ENCODE assay signal across 13 cellular contexts in the genomic region with DNA sequence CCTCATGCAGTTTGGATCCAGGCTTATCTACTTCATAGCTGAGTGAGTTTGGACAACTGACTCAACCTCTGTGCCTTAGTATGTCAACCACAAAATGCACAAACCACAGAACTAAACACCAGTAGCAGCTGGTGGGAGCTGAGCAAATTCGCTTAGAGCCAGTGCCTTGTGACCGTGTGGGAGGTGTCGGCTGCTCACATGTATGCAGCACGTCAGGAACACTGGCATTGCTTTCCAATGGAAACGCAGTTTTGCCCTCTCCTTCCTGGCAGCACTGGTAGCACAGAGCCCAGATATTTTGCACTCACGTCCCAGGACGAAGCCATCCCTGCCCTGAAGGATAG. TPM values are rescaled to one million over a fixed set of nuclear protein-coding genes. Genes with fewer than 3 reads are reported as not detected.
DNase-seq lines count a peak whose midpoint lies in the region; ATAC-seq, FAIRE-seq and TF ChIP-seq lines count a peak whose summit lies in the region.
"Had no signal": no experiment of that assay in that cellular context is flagged by ENCODE, and none has a peak within 500 bp of the region (broad histone marks: within the 10 kb centered on the region; RNA-seq: fewer than 3 reads in every experiment).

No MANE protein-coding gene starts in this region.

- peak overlapping the region; percentile 93 for H3K4ac ChIP-seq in neuronal stem cell (ENCODE audit: low read length)

- peak; percentile 72 for ATAC-seq in K562
- ATAC-seq in GM21515 (IDR thresholded peaks at IDR 0.05; ENCODE audit: unreplicated experiment), result no peak
- ATAC-seq in GM21717 (IDR thresholded peaks at IDR 0.05; ENCODE audit: unreplicated experiment), result no peak
- ATAC-seq in left colon, result no peak

- no peak overlapping the region for H2BK120ac ChIP-seq in neuronal stem cell (ENCODE audit: low read depth, low read length)

- no peaks in the 10 kb centered on the region for H3K79me2 ChIP-seq in K562 (ENCODE audit: control insufficient read depth, insufficient read depth, low read length)

- intact Hi-C loops in K562 (cut with micrococcal nuclease) (no loop called here), left colon (cut with DNase I, micrococcal nuclease) (no loop called here)

- H3K9ac ChIP-seq in K562 (ENCODE audit: insufficient read depth in 1 of 2, low read depth in 2 of 2, low read length in 2 of 2), result peak overlapping the region in 1 of 2 experiments; percentile 72; a peak in 1 of 4 replicates
- no peak overlapping the region for H3K9ac ChIP-seq in neuronal stem cell (ENCODE audit: low read depth, low read length, poor library complexity)

- H3K23ac ChIP-seq in neuronal stem cell (ENCODE audit: low read depth, low read length, poor library complexity), result no peak overlapping the region

- H3K27me3 ChIP-seq in K562 (ENCODE audit: control insufficient read depth in 2 of 2, insufficient read depth in 2 of 2, low read length in 2 of 2) (no peaks in the 10 kb centered on the region), neuronal stem cell (ENCODE audit: control insufficient read depth in 3 of 3, insufficient read depth in 3 of 3, low read depth in 1 of 3, low read length in 3 of 3) (peaks cover 0 to 10% (median 0%) of the 10 kb centered on the region in 3 experiments), BE2C (no peaks in the 10 kb centered on the region)

- DNase-seq in CMK (ENCODE audit: low read depth) (peak; percentile 60), K562 (ENCODE audit: extremely low read depth in 1 of 4, low spot score in 3 of 4) (peak in 3 of 4 experiments; percentile 34 to 64 (median 44)), neuronal stem cell (ENCODE audit: low spot score) (no peak), BE2C (no peak), left colon (no peak)
- peak; percentile 36 for DNase-seq in Jurkat, Clone E6-1 (ENCODE audit: low read depth, low spot score)
- DNase-seq: activated T-cell treated with anti-CD3 and anti-CD28 coated beads for 4 hours, kidney, NCI-H2171, small intestine, SW 1271 had no signal

- no peak for TF ChIP-seq POLR2A in K562 (conservative IDR thresholded peaks at IDR 0.05)

- POLR2A ChIA-PET in K562 (lab: Yijun Ruan, JAX), result interaction anchor here (0.6 to 1.1 kb wide), 3 partner anchors 43 to 313 kb away, joined by 3 to 4 read pairs (median 3); a partner anchor contains a TSS

- H2AFZ ChIP-seq in K562 (ENCODE audit: low read depth, low read length) (peak overlapping the region; percentile 64), neuronal stem cell (ENCODE audit: low read length) (no peak overlapping the region)

- FAIRE-seq in K562 (lab: Jason Lieb, UNC), result peak; percentile 82
- FAIRE-seq: kidney, small intestine had no signal

- H3K4me3 ChIP-seq in Jurkat, Clone E6-1 (ENCODE audit: low read length), result no peak overlapping the region
- no peak overlapping the region for H3K4me3 ChIP-seq in K562
- no peak overlapping the region for H3K4me3 ChIP-seq in neuronal stem cell (ENCODE audit: low read length in 2 of 2)
- no peak overlapping the region for H3K4me3 ChIP-seq in BE2C (ENCODE audit: low read depth, low read length)

- no peak overlapping the region for H3K14ac ChIP-seq in neuronal stem cell (ENCODE audit: low read length)

- H3K18ac ChIP-seq in neuronal stem cell (ENCODE audit: low read length), result no peak overlapping the region

- CTCF ChIA-PET in K562 (lab: Yijun Ruan, JAX; ENCODE audit: low intra/inter-chr PET ratio), result no interaction called here

- no peaks in the 10 kb centered on the region for H3K9me1 ChIP-seq in K562 (ENCODE audit: control insufficient read depth, insufficient read depth, low read length)

- TF ChIP-seq RAD21 in K562 (CRISPR knock-in tag; conservative IDR thresholded peaks at IDR 0.05 in 1 of 2, IDR thresholded peaks at IDR 0.05 in 1 of 2), result no peak

- H3K4me1 ChIP-seq in K562 (replicated peaks in 1 of 2; ENCODE audit: control insufficient read depth in 2 of 2, insufficient read depth in 2 of 2, low read length in 2 of 2) (peaks cover 22 to 53% of the 10 kb centered on the region in 2 experiments), neuronal stem cell (ENCODE audit: control insufficient read depth in 2 of 2, insufficient read depth in 1 of 2, low read depth in 1 of 2, low read length in 2 of 2) (peaks cover 0 to 2% of the 10 kb centered on the region in 2 donors), BE2C (no peaks in the 10 kb centered on the region)

- H3K9me3 ChIP-seq in K562 (replicated peaks; ENCODE audit: control insufficient read depth, insufficient read depth, low read depth, low read length) (no peaks in the 10 kb centered on the region), neuronal stem cell (replicated peaks in 1 of 2; ENCODE audit: control insufficient read depth in 2 of 2, insufficient read depth in 1 of 2, low read depth in 1 of 2, low read length in 2 of 2) (no peaks in the 10 kb centered on the region), BE2C (no peaks in the 10 kb centered on the region)

- H3K79me1 ChIP-seq in neuronal stem cell (ENCODE audit: low read depth, low read length), result no peaks in the 10 kb centered on the region

- peak overlapping the region; percentile 86 for H2BK12ac ChIP-seq in neuronal stem cell (ENCODE audit: low read length)

- no peak for TF ChIP-seq EP300 in K562 (IDR thresholded peaks at IDR 0.05; ENCODE audit: low read length)

- no peak overlapping the region for H3K27ac ChIP-seq in K562 (ENCODE audit: extremely low read depth, low read depth, low read length)
- H3K27ac ChIP-seq in neuronal stem cell (replicated peaks; ENCODE audit: low read length), result no peak overlapping the region

- no peaks in the 10 kb centered on the region for H3K36me3 ChIP-seq in K562 (ENCODE audit: control insufficient read depth, insufficient read depth, low read length)
- H3K36me3 ChIP-seq in neuronal stem cell (replicated peaks in 1 of 2; ENCODE audit: control insufficient read depth in 2 of 2, insufficient read depth in 2 of 2, low read length in 2 of 2), result no peaks in the 10 kb centered on the region
- no peaks in the 10 kb centered on the region for H3K36me3 ChIP-seq in BE2C

- TF ChIP-seq CTCF in K562 (IDR thresholded peaks at IDR 0.05 in 2 of 3, conservative IDR thresholded peaks at IDR 0.05 in 1 of 3; ENCODE audit: insufficient read depth in 2 of 3, low read depth in 1 of 3, low read length in 3 of 3) (no peak), BE2C (IDR thresholded peaks at IDR 0.05; ENCODE audit: low read depth, low read length) (no peak)

- no peaks in the 10 kb centered on the region for H4K20me1 ChIP-seq in K562 (replicated peaks; ENCODE audit: control insufficient read depth, insufficient read depth, low read length)

- H3K4me2 ChIP-seq in K562 (ENCODE audit: insufficient read depth, low read length) (no peak overlapping the region), neuronal stem cell (ENCODE audit: insufficient read depth, low read length, poor library complexity, severe bottlenecking) (no peak overlapping the region)

- WGBS in K562 (ENCODE audit: insufficient coverage, low coverage, missing lambda C conversion rate), result 22% methylated on average over 7 of the region's 7 CpGs
- no CpG with 5 or more reads among the region's 7 CpGs for WGBS in neuronal stem cell (ENCODE audit: extremely low coverage in 2 of 2, insufficient read length in 2 of 2, insufficient replicate concordance in 1 of 2), 2 donors

- H4K91ac ChIP-seq in neuronal stem cell (ENCODE audit: low read depth, low read length, poor library complexity), result no peak overlapping the region

- H2BK15ac ChIP-seq in neuronal stem cell (ENCODE audit: low read length), result no peak overlapping the region

- BruUV-seq in K562 (replicated peaks; lab: Mats Ljungman, UMichigan), result no TSS peak

- in situ Hi-C loops in K562 (cut with MboI), result no loop called here

- no peak overlapping the region for H2BK5ac ChIP-seq in neuronal stem cell (ENCODE audit: low read length)

- H4K8ac ChIP-seq in neuronal stem cell (ENCODE audit: low read depth, low read length), result no peak overlapping the region

- peak overlapping the region; percentile 74 for H2AK5ac ChIP-seq in neuronal stem cell (ENCODE audit: low read depth, low read length)

RNA-seq across cellular contexts. Expression of a gene that starts 8.3 kb away (rescaled TPM):
- polyA plus RNA-seq in Jurkat, Clone E6-1 (2012; ENCODE audit: insufficient read depth, insufficient read length), result not detected
- 0.32 TPM in 1 of 2 replicates, not detected in the other for total RNA-seq in K562 (2011; cell fraction: chromatin; rRNA removed; ENCODE audit: low replicate concordance)
- 0.13 TPM in 1 of 2 replicates, not detected in the other for total RNA-seq in K562 (2011; cell fraction: nucleolus; rRNA removed)
- total RNA-seq in K562 (2011; cell fraction: nucleoplasm; rRNA removed), result 0.31 TPM in 1 of 2 replicates, not detected in the other
- not detected in 2 replicates for total RNA-seq in K562 (2014; rRNA removed)
- not detected in 2 replicates for total RNA-seq in K562 (2014; rRNA removed; fragmentation: Illumina TruSeq; extraction: Trizol)
- not detected in 2 replicates for total RNA-seq in K562 (2015; rRNA removed; fragmentation: Illumina TruSeq; extraction: Trizol)
- total RNA-seq in K562 (2021), result not detected in 2 replicates
- polyA plus RNA-seq in K562 (2011; rRNA removed), result 0.04 TPM in 1 of 2 replicates, not detected in the other
- polyA plus RNA-seq in K562 (2011; cell fraction: cytosol; rRNA removed), result not detected in 2 replicates
- polyA plus RNA-seq in K562 (2011; cell fraction: nucleus; rRNA removed), result 0.09 and 0.21 TPM in 2 replicates
- polyA plus RNA-seq in K562 (2012), result 0.07 and 0.28 TPM in 2 replicates
- polyA plus RNA-seq in K562 (2014; fragmentation: Illumina TruSeq; extraction: Trizol), result not detected in 2 replicates
- polyA plus RNA-seq in K562 (2014; fragmentation: Nextera tagmentation; extraction: Ambion mirVana), result not detected
- polyA plus RNA-seq in K562 (2014; rRNA removed), result 0.07 TPM in 1 of 2 replicates, not detected in the other
- polyA minus RNA-seq in K562 (2011; rRNA and poly(A)+ RNA removed), result not detected in 2 replicates
- not detected in 2 replicates for polyA minus RNA-seq in K562 (2011; cell fraction: cytosol; rRNA and poly(A)+ RNA removed)
- not detected in 2 replicates for polyA minus RNA-seq in K562 (2011; cell fraction: nucleus; rRNA and poly(A)+ RNA removed)
- 1.2 TPM for polyA plus RNA-seq in neuronal stem cell (2013, experiment 1 of 2)
- polyA plus RNA-seq in neuronal stem cell (2013, experiment 2 of 2), result 1.3 TPM
- polyA plus RNA-seq in BE2C (2012; ENCODE audit: insufficient read depth, insufficient read length, low read depth), result not detected
- total RNA-seq in left colon, result under 1 TPM; 0.49 to 0.53 TPM

RNA-seq across cellular contexts. Expression of a gene that starts 14.7 kb away (rescaled TPM):
- 1.6 TPM for polyA plus RNA-seq in Jurkat, Clone E6-1 (2012; ENCODE audit: insufficient read depth, insufficient read length)
- not detected in 2 replicates for total RNA-seq in K562 (2011; cell fraction: chromatin; rRNA removed; ENCODE audit: low replicate concordance)
- total RNA-seq in K562 (2011; cell fraction: nucleolus; rRNA removed), result not detected in 2 replicates
- not detected in 2 replicates for total RNA-seq in K562 (2011; cell fraction: nucleoplasm; rRNA removed)
- total RNA-seq in K562 (2014; rRNA removed) (not detected in 2 replicates), K562 (2014; rRNA removed; fragmentation: Illumina TruSeq; extraction: Trizol) (not detected in 2 replicates), K562 (2015; rRNA removed; fragmentation: Illumina TruSeq; extraction: Trizol) (not detected in 2 replicates), K562 (2021) (not detected in 2 replicates), left colon (100 to 1,000 TPM in 1 of 2 donors, 10 to 100 TPM in 1; 74.3 to 147 TPM)
- polyA plus RNA-seq in K562 (2011; rRNA removed) (not detected in 2 replicates), K562 (2014; fragmentation: Illumina TruSeq; extraction: Trizol) (not detected in 2 replicates), K562 (2014; fragmentation: Nextera tagmentation; extraction: Ambion mirVana) (under 1 TPM; 0.03 to 0.04 TPM), K562 (2014; rRNA removed) (not detected in 2 replicates)
- polyA plus RNA-seq in K562 (2011; cell fraction: cytosol; rRNA removed), result not detected in 2 replicates
- not detected in 2 replicates for polyA plus RNA-seq in K562 (2011; cell fraction: nucleus; rRNA removed)
- polyA plus RNA-seq in K562 (2012), result 0.21 and 0.40 TPM in 2 replicates
- not detected in 2 replicates for polyA minus RNA-seq in K562 (2011; rRNA and poly(A)+ RNA removed)
- polyA minus RNA-seq in K562 (2011; cell fraction: cytosol; rRNA and poly(A)+ RNA removed), result not detected in 2 replicates
- polyA minus RNA-seq in K562 (2011; cell fraction: nucleus; rRNA and poly(A)+ RNA removed), result not detected in 2 replicates
- 0.06 TPM for polyA plus RNA-seq in neuronal stem cell (2013, experiment 1 of 2)
- polyA plus RNA-seq in neuronal stem cell (2013, experiment 2 of 2), result 0.21 TPM
- 3.1 TPM for polyA plus RNA-seq in BE2C (2012; ENCODE audit: insufficient read depth, insufficient read length, low read depth)

RNA-seq across cellular contexts. Expression of a gene that starts 35.1 kb away (rescaled TPM):
- 21.9 TPM for polyA plus RNA-seq in Jurkat, Clone E6-1 (2012; ENCODE audit: insufficient read depth, insufficient read length)
- total RNA-seq in K562 (2011; cell fraction: chromatin; rRNA removed; ENCODE audit: low replicate concordance), result 3.6 and 10.9 TPM in 2 replicates
- total RNA-seq in K562 (2011; cell fraction: nucleolus; rRNA removed), result 3.8 and 4.2 TPM in 2 replicates
- 4.3 and 8.0 TPM in 2 replicates for total RNA-seq in K562 (2011; cell fraction: nucleoplasm; rRNA removed)
- total RNA-seq in K562 (2014; rRNA removed) (19.9 and 37.7 TPM in 2 replicates), K562 (2014; rRNA removed; fragmentation: Illumina TruSeq; extraction: Trizol) (2.4 and 2.9 TPM in 2 replicates), K562 (2015; rRNA removed; fragmentation: Illumina TruSeq; extraction: Trizol) (7.5 and 8.3 TPM in 2 replicates), K562 (2021) (14.8 and 16.2 TPM in 2 replicates), left colon (1 to 10 TPM; 1.7 to 4.2 TPM)
- polyA plus RNA-seq in K562 (2011; rRNA removed) (4.1 and 8.1 TPM in 2 replicates), K562 (2014; fragmentation: Illumina TruSeq; extraction: Trizol) (12.7 and 22.5 TPM in 2 replicates), K562 (2014; fragmentation: Nextera tagmentation; extraction: Ambion mirVana) (10 to 100 TPM in 1 of 2 experiments, 1 to 10 TPM in 1; 6.3 to 11.5 TPM), K562 (2014; rRNA removed) (8.2 and 19.3 TPM in 2 replicates)
- polyA plus RNA-seq in K562 (2011; cell fraction: cytosol; rRNA removed), result 9.2 and 10.8 TPM in 2 replicates
- polyA plus RNA-seq in K562 (2011; cell fraction: nucleus; rRNA removed), result 14.9 and 15.1 TPM in 2 replicates
- polyA plus RNA-seq in K562 (2012), result 23.4 and 24.4 TPM in 2 replicates
- 1.7 and 4.4 TPM in 2 replicates for polyA minus RNA-seq in K562 (2011; rRNA and poly(A)+ RNA removed)
- 4.6 and 5.4 TPM in 2 replicates for polyA minus RNA-seq in K562 (2011; cell fraction: cytosol; rRNA and poly(A)+ RNA removed)
- polyA minus RNA-seq in K562 (2011; cell fraction: nucleus; rRNA and poly(A)+ RNA removed), result 1.9 and 2.2 TPM in 2 replicates
- 117 TPM for polyA plus RNA-seq in neuronal stem cell (2013, experiment 1 of 2)
- 126 TPM for polyA plus RNA-seq in neuronal stem cell (2013, experiment 2 of 2)
- 31.1 TPM for polyA plus RNA-seq in BE2C (2012; ENCODE audit: insufficient read depth, insufficient read length, low read depth)

RNA-seq across cellular contexts. Expression of a gene that starts 38.4 kb away (rescaled TPM):
- 1.1 TPM for polyA plus RNA-seq in Jurkat, Clone E6-1 (2012; ENCODE audit: insufficient read depth, insufficient read length)
- total RNA-seq in K562 (2011; cell fraction: chromatin; rRNA removed; ENCODE audit: low replicate concordance), result 1.8 and 3.4 TPM in 2 replicates
- 2.5 and 3.2 TPM in 2 replicates for total RNA-seq in K562 (2011; cell fraction: nucleolus; rRNA removed)
- total RNA-seq in K562 (2011; cell fraction: nucleoplasm; rRNA removed), result 2.4 and 2.7 TPM in 2 replicates
- total RNA-seq in K562 (2014; rRNA removed) (0.27 and 0.45 TPM in 2 replicates), K562 (2014; rRNA removed; fragmentation: Illumina TruSeq; extraction: Trizol) (0.22 and 0.29 TPM in 2 replicates), K562 (2015; rRNA removed; fragmentation: Illumina TruSeq; extraction: Trizol) (0.49 and 0.51 TPM in 2 replicates), K562 (2021) (1.00 and 1.3 TPM in 2 replicates), left colon (under 1 TPM; 0.64 to 0.67 TPM)
- polyA plus RNA-seq in K562 (2011; rRNA removed) (0.27 and 0.29 TPM in 2 replicates), K562 (2014; fragmentation: Illumina TruSeq; extraction: Trizol) (0.55 and 0.73 TPM in 2 replicates), K562 (2014; fragmentation: Nextera tagmentation; extraction: Ambion mirVana) (under 1 TPM in 1 of 2 experiments, not detected in 1; 0.08 TPM), K562 (2014; rRNA removed) (0.84 and 0.91 TPM in 2 replicates)
- polyA plus RNA-seq in K562 (2011; cell fraction: cytosol; rRNA removed), result 0.37 and 0.70 TPM in 2 replicates
- polyA plus RNA-seq in K562 (2011; cell fraction: nucleus; rRNA removed), result 0.66 and 0.73 TPM in 2 replicates
- 0.50 and 0.64 TPM in 2 replicates for polyA plus RNA-seq in K562 (2012)
- polyA minus RNA-seq in K562 (2011; rRNA and poly(A)+ RNA removed), result 0.35 and 0.51 TPM in 2 replicates
- polyA minus RNA-seq in K562 (2011; cell fraction: cytosol; rRNA and poly(A)+ RNA removed), result not detected in 2 replicates
- polyA minus RNA-seq in K562 (2011; cell fraction: nucleus; rRNA and poly(A)+ RNA removed), result 0.67 and 0.78 TPM in 2 replicates
- 1.1 TPM for polyA plus RNA-seq in neuronal stem cell (2013, experiment 1 of 2)
- 0.90 TPM for polyA plus RNA-seq in neuronal stem cell (2013, experiment 2 of 2)
- 1.8 TPM for polyA plus RNA-seq in BE2C (2012; ENCODE audit: insufficient read depth, insufficient read length, low read depth)

RNA-seq across cellular contexts. Expression of a gene that starts 43.9 kb away (rescaled TPM):
- 23.6 TPM for polyA plus RNA-seq in Jurkat, Clone E6-1 (2012; ENCODE audit: insufficient read depth, insufficient read length)
- total RNA-seq in K562 (2011; cell fraction: chromatin; rRNA removed; ENCODE audit: low replicate concordance), result 1.9 and 3.2 TPM in 2 replicates
- 1.8 and 2.2 TPM in 2 replicates for total RNA-seq in K562 (2011; cell fraction: nucleolus; rRNA removed)
- 2.1 and 3.3 TPM in 2 replicates for total RNA-seq in K562 (2011; cell fraction: nucleoplasm; rRNA removed)
- total RNA-seq in K562 (2014; rRNA removed), result 3.6 and 5.0 TPM in 2 replicates
- 0.96 and 1.1 TPM in 2 replicates for total RNA-seq in K562 (2014; rRNA removed; fragmentation: Illumina TruSeq; extraction: Trizol)
- total RNA-seq in K562 (2015; rRNA removed; fragmentation: Illumina TruSeq; extraction: Trizol), result 3.7 and 3.9 TPM in 2 replicates
- total RNA-seq in K562 (2021), result 2.6 and 5.5 TPM in 2 replicates
- polyA plus RNA-seq in K562 (2011; rRNA removed), result 0.45 and 1.1 TPM in 2 replicates
- 1.0 and 1.3 TPM in 2 replicates for polyA plus RNA-seq in K562 (2011; cell fraction: cytosol; rRNA removed)
- 1.2 and 1.5 TPM in 2 replicates for polyA plus RNA-seq in K562 (2011; cell fraction: nucleus; rRNA removed)
- 4.6 and 5.2 TPM in 2 replicates for polyA plus RNA-seq in K562 (2012)
- polyA plus RNA-seq in K562 (2014; fragmentation: Illumina TruSeq; extraction: Trizol), result 1.8 and 2.1 TPM in 2 replicates
- under 1 TPM; 0.25 to 0.64 TPM for polyA plus RNA-seq in K562 (2014; fragmentation: Nextera tagmentation; extraction: Ambion mirVana)
- 1.6 and 3.8 TPM in 2 replicates for polyA plus RNA-seq in K562 (2014; rRNA removed)
- polyA minus RNA-seq in K562 (2011; rRNA and poly(A)+ RNA removed), result 0.49 and 0.99 TPM in 2 replicates
- polyA minus RNA-seq in K562 (2011; cell fraction: cytosol; rRNA and poly(A)+ RNA removed), result 0.38 and 1.8 TPM in 2 replicates
- 0.67 and 2.7 TPM in 2 replicates for polyA minus RNA-seq in K562 (2011; cell fraction: nucleus; rRNA and poly(A)+ RNA removed)
- 17.9 TPM for polyA plus RNA-seq in neuronal stem cell (2013, experiment 1 of 2)
- polyA plus RNA-seq in neuronal stem cell (2013, experiment 2 of 2), result 16.7 TPM
- polyA plus RNA-seq in BE2C (2012; ENCODE audit: insufficient read depth, insufficient read length, low read depth), result 47.7 TPM
- 10 to 100 TPM in 1 of 2 donors, 1 to 10 TPM in 1; 6.9 to 14.6 TPM for total RNA-seq in left colon

Comparison
In these comparisons a context has a peak if more than half of its experiments do, and no peak if none do; other contexts are left out.
1. DNase-seq: peak in CMK (single experiment), Jurkat, Clone E6-1 (single experiment) and K562 (3 of 4); none in neuronal stem cell (single experiment), BE2C (single experiment) and left colon (0 of 2).
2. RNA of a gene that starts 14.7 kb away (total RNA-seq): 74.3 to 147 TPM in left colon; not detected in K562; every median in the first group is over 10 times any median in the second.